ENCODE assay signal across 10 cellular contexts in the genomic region with DNA sequence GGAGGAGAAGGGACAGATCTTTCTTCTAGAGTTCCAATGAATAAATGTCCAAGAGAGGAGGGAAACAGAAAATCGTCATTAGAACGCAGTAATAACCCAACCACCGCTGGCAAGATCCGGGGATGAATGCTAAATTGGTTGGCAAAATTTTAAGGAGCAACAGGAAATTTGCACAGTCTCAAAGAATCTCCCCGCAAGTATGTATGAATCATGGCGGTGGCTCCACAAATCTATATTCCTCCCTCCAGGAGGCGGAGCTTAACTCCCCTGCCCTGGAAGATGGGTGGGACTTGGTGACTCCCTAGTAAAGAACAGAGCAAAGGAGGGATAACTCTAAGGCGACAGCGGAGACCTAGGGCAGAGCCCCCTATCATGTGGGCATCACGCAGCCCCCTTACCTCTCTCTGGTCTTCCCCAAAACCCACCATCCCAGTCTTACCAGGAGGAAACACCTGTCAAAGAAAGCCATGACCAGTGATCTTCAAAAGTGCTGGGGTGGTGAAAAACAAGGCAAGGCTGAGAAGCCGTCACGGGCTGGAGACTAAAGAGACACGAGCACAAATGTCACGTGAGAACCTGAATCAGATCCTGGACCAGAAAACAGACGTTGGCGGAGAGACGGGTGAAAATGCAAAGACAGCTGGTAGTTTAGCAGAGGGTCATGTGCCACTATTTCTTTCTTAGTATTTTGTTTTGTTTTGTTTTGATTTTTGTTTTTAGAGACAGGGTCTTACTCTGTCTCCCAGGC.
DNase-seq lines count a peak whose midpoint lies in the region; ATAC-seq and TF ChIP-seq lines count a peak whose summit lies in the region.
"Had no signal": no experiment of that assay in that cellular context is flagged by ENCODE, and none has a peak within 500 bp of the region (broad histone marks: within the 10 kb centered on the region; RNA-seq: fewer than 3 reads in every experiment).

No MANE protein-coding gene starts in this region.

- CTCF ChIA-PET in AG04450 (lab: Charles Lee) = interaction anchor here (1.4 kb wide), 2 partner anchors 325 to 329 kb away, joined by 3 read pairs; no protein-coding TSS in a partner anchor
- CTCF ChIA-PET in IMR-90 (lab: Yijun Ruan, JAX) = no interaction called here

- H3K9me3 ChIP-seq in AG04450 (ENCODE audit: control insufficient read depth, insufficient read depth, low read length) (no peaks in the 10 kb centered on the region; the same call in 1 of the 2 replicates), IMR-90 (ENCODE audit: control insufficient read depth, insufficient read depth, low read length) (no peaks in the 10 kb centered on the region), mucosa of descending colon (no peaks in the 10 kb centered on the region)
- H3K9me3 ChIP-seq: Caco-2 had no signal

- H2AK9ac ChIP-seq in IMR-90 (replicated peaks; ENCODE audit: low read depth, low read length, poor library complexity) = no peak overlapping the region

- BruUV-seq in IMR-90 (replicated peaks; lab: Mats Ljungman, UMichigan) = no TSS peak

- 37% methylated on average over 3 of the region's 17 CpGs; no CpG with 5 or more reads in 1 of the 2 experiments for WGBS in IMR-90 (ENCODE audit: extremely low coverage in 2 of 2, insufficient read length in 1 of 2), 2 experiments

- peak overlapping the region; percentile 73; the same call in 1 of the 2 replicates for H3K23ac ChIP-seq in IMR-90 (ENCODE audit: low read depth, low read length)

- peak overlapping the region; percentile 45; the same call in 1 of the 2 replicates for H3K18ac ChIP-seq in IMR-90 (ENCODE audit: low read depth, low read length)

- peak overlapping the region; percentile 76 for H3K56ac ChIP-seq in IMR-90 (ENCODE audit: extremely low read depth, insufficient read depth, low read length)

- dilution Hi-C loops in IMR-90 (cut with HindIII; ENCODE audit: low sequenced_read_pairs, unreplicated experiment) = no loop called here

- intact Hi-C loops in IMR-90 (cut with micrococcal nuclease) = no loop called here
- intact Hi-C loops in mucosa of descending colon (cut with DNase I, micrococcal nuclease) = no loop called here

- peak overlapping the region; percentile 69 for H3K4me2 ChIP-seq in IMR-90 (ENCODE audit: low read depth, low read length)

- peak overlapping the region; percentile 31 for H4K5ac ChIP-seq in IMR-90 (ENCODE audit: low read depth, low read length)

- H3K27ac ChIP-seq in AG04450 (ENCODE audit: low read depth, low read length) (peak overlapping the region; percentile 90), IMR-90 (ENCODE audit: insufficient read depth, low read length) (peak overlapping the region; percentile 79), coronary artery (peak overlapping the region; percentile 51 to 75)

- H3K27me3 ChIP-seq in AG04450 (ENCODE audit: control insufficient read depth, insufficient read depth, low read length) (no peaks in the 10 kb centered on the region), IMR-90 (ENCODE audit: control insufficient read depth, insufficient read depth, low read length) (no peaks in the 10 kb centered on the region)

- peaks cover 22% of the 10 kb centered on the region; the same call in 1 of the 2 replicates for H3K36me3 ChIP-seq in IMR-90 (ENCODE audit: control insufficient read depth, insufficient read depth, low read length)
- H3K36me3 ChIP-seq in mucosa of descending colon (ENCODE audit: low read depth) = no peaks in the 10 kb centered on the region

- H4K20me1 ChIP-seq in IMR-90 (ENCODE audit: insufficient read depth, low read length) = peaks cover 9% of the 10 kb centered on the region

- H3K4me1 ChIP-seq in IMR-90 (ENCODE audit: control insufficient read depth, insufficient read depth, low read length) (peaks cover 26% of the 10 kb centered on the region), mucosa of descending colon (ENCODE audit: low read depth) (no peaks in the 10 kb centered on the region)
- H3K4me1 ChIP-seq: Caco-2 had no signal

- peak overlapping the region; percentile 69 for H2AFZ ChIP-seq in IMR-90 (replicated peaks; ENCODE audit: low read length, poor library complexity)

- H4K8ac ChIP-seq in IMR-90 (ENCODE audit: low read depth in 2 of 2, low read length in 2 of 2) = peak overlapping the region; percentile 20 to 91; a peak in 3 of 4 replicates

- no peak overlapping the region for H3K4me3 ChIP-seq in AG04450 (ENCODE audit: low read depth, low read length)
- no peak overlapping the region for H3K4me3 ChIP-seq in IMR-90 (ENCODE audit: insufficient read depth, low read depth, low read length)
- peak overlapping the region; percentile 18 for H3K4me3 ChIP-seq in coronary artery
- H3K4me3 ChIP-seq in mucosa of descending colon = no peak overlapping the region

- in situ Hi-C loops in IMR-90 (cut with MboI; ENCODE audit: low sequenced_read_pairs) = no loop called here

- H2BK120ac ChIP-seq in IMR-90 (ENCODE audit: low read depth, low read length) = peak overlapping the region; percentile 91

- H3K14ac ChIP-seq in IMR-90 (replicated peaks; ENCODE audit: low read depth, low read length) = peak overlapping the region; percentile 95

- 0 out of 2 replicates have a peak, but pooled peaks have one; percentile 20 for TF ChIP-seq RAD21 in IMR-90 (IDR thresholded peaks at IDR 0.05; ENCODE audit: low read length)

- POLR2A ChIA-PET in AG04450 (lab: Yijun Ruan, JAX) (interaction anchor here (0.7 to 1.2 kb wide), 3 partner anchors 56 to 323 kb away, joined by 3 to 7 read pairs (median 5); no protein-coding TSS in a partner anchor), IMR-90 (lab: Charles Lee; ENCODE audit: unreplicated experiment) (interaction anchor here (0.5 kb wide), 1 partner anchor 468 kb away, joined by 4 read pairs; no protein-coding TSS in a partner anchor)

- peak overlapping the region; percentile 97 for H2AK5ac ChIP-seq in IMR-90 (ENCODE audit: low read depth, low read length)

- H3K79me1 ChIP-seq in IMR-90 (ENCODE audit: low read depth in 1 of 2, low read length in 2 of 2) = peaks cover 19 to 67% of the 10 kb centered on the region in 2 experiments

- H3K9ac ChIP-seq in IMR-90 (ENCODE audit: low read depth, low read length) = peak overlapping the region; percentile 66; the same call in 1 of the 2 replicates

- peak; percentile 96 for ATAC-seq in IMR-90 (ENCODE audit: low read depth)
- peak; percentile 31 for ATAC-seq in mucosa of descending colon
- ATAC-seq in GM19397 (IDR thresholded peaks at IDR 0.05; ENCODE audit: unreplicated experiment) = no peak
- no peak for ATAC-seq in HG03135 (IDR thresholded peaks at IDR 0.05; ENCODE audit: unreplicated experiment)
- no peak for ATAC-seq in GM21526 (IDR thresholded peaks at IDR 0.05; ENCODE audit: low FRiP score, unreplicated experiment)

- H2BK20ac ChIP-seq in IMR-90 (ENCODE audit: low read depth, low read length) = peak overlapping the region; percentile 97

- H3K4ac ChIP-seq in IMR-90 (ENCODE audit: low read depth, low read length) = peak overlapping the region; percentile 96

- H2BK5ac ChIP-seq in IMR-90 (ENCODE audit: low read depth, low read length, poor library complexity, severe bottlenecking) = peak overlapping the region; percentile 90

- H3K9me1 ChIP-seq in IMR-90 (ENCODE audit: insufficient read depth, low read length) = peaks cover 23% of the 10 kb centered on the region

- TF ChIP-seq CTCF in AG04450 (IDR thresholded peaks at IDR 0.05; ENCODE audit: low read depth, low read length) (no peak), IMR-90 (conservative IDR thresholded peaks at IDR 0.05; ENCODE audit: low read depth, low read length) (no peak), coronary artery (IDR thresholded peaks at IDR 0.05) (no peak), mucosa of descending colon (IDR thresholded peaks at IDR 0.05) (no peak)

- peak overlapping the region; percentile 93 for H4K91ac ChIP-seq in IMR-90 (ENCODE audit: insufficient read depth, low read depth, low read length)

- DNase-seq in AG04450 (ENCODE audit: low read depth, low spot score) = peak; percentile 72
- peak; percentile 92 for DNase-seq in IMR-90
- no peak for DNase-seq in coronary artery (ENCODE audit: low spot score)
- DNase-seq in mucosa of descending colon = no peak
- DNase-seq in OCI-M2 (lab: John Stamatoyannopoulos, UW; ENCODE audit: unreplicated experiment) = no peak
- DNase-seq: activated CD4-positive, CD25-positive, alpha-beta regulatory T cell; Caco-2 had no signal

- TF ChIP-seq POLR2A in IMR-90 (IDR thresholded peaks at IDR 0.05; ENCODE audit: low read depth, low read length) = peak; percentile 73; the same call in 1 of the 2 replicates

- H2BK15ac ChIP-seq in IMR-90 (ENCODE audit: low read depth, low read length) = peak overlapping the region; percentile 83; the same call in 2 of the 3 replicates

TF ChIP-seq in IMR-90, 13 proteins besides CTCF, POLR2A, EP300 and RAD21:
- TF ChIP-seq CHD1 (IDR thresholded peaks at IDR 0.05; ENCODE audit: low read depth, low read length) (no peak), SMC3 (IDR thresholded peaks at IDR 0.05; ENCODE audit: low read depth, low read length) (0 out of 2 replicates have a peak, but pooled peaks have one; percentile 5), CEBPB (IDR thresholded peaks at IDR 0.05; ENCODE audit: low read depth, low read length) (peak; percentile 2; the same call in 1 of the 2 replicates)
TF ChIP-seq in IMR-90: peak in this region for 2.

Comparison
In these comparisons a context has a peak if more than half of its experiments do, and no peak if none do; other contexts are left out.
1. DNase-seq: peak in AG04450 (single experiment) and IMR-90 (single experiment); none in coronary artery (single experiment), mucosa of descending colon (0 of 3) and OCI-M2 (single experiment).
2. ATAC-seq: peak in IMR-90 (single experiment) and mucosa of descending colon (single experiment); none in GM19397 (single experiment), HG03135 (single experiment) and GM21526 (single experiment).
3. Peak in every context shown above with its lines, with median percentiles within 50 percentile points of each other: H3K27ac ChIP-seq.